In genomic region chr6:46010270-46010669, GRCh38 we compare ENCODE assay signal across 24 cellular contexts. TPM values are rescaled to one million over a fixed set of nuclear protein-coding genes. Genes with fewer than 3 reads are reported as not detected.
DNase-seq lines count a peak whose midpoint lies in the region; ATAC-seq lines count a peak whose summit lies in the region.
"Had no signal": no experiment of that assay in that cellular context is flagged by ENCODE, and none has a peak within 500 bp of the region (broad histone marks: within the 10 kb centered on the region; RNA-seq: fewer than 3 reads in every experiment).

No MANE protein-coding gene starts in this region.

- H3K9ac ChIP-seq in mucosa of rectum (ENCODE audit: low read depth in 1 of 2, low read length in 2 of 2), result no peak overlapping the region
- no peak overlapping the region for H3K9ac ChIP-seq in trophoblast cell (ENCODE audit: low read length)

- DNase-seq in T-helper 1 cell (no peak), right cardiac atrium (no peak), cardiac septum (ENCODE audit: low spot score) (no peak), trophoblast cell (no peak), anterior cingulate cortex (lab: John Stamatoyannopoulos, UW) (no peak)
- DNase-seq: activated T-cell treated with anti-CD3 and anti-CD28 coated beads, Interleukin-2, amount 50 U/mL, for 1 hour; DMS153; HCEC 1CT; Kasumi-1; kidney glomerular epithelial cell; NCI-H187; NCI-H2171 treated with DMSO at 0.1 percent for 48 hours; NCI-H526; occipital lobe; stimulated activated naive B cell treated with anti-CD40 and anti-IgM and Interleukin-4, amounts not matched to agents 10 μg/mL and 1 μg/mL and 100 μg/mL, for 72 hours; WERI-Rb-1 had no signal

- H3K27ac ChIP-seq in right cardiac atrium (ENCODE audit: low read length) (peak overlapping the region; percentile 95), mucosa of rectum (ENCODE audit: low read depth in 2 of 2, low read length in 2 of 2) (peak overlapping the region; percentile 77 to 90), trophoblast cell (ENCODE audit: low read depth, low read length) (no peak overlapping the region)
- H3K27ac ChIP-seq: 22Rv1, cardiac muscle cell, SJSA1, WERI-Rb-1 had no signal

- peaks cover 8% of the 10 kb centered on the region for H3K4me1 ChIP-seq in right cardiac atrium (ENCODE audit: control insufficient read depth, insufficient read depth, low read length)
- peaks cover 22 to 30% of the 10 kb centered on the region in 2 donors for H3K4me1 ChIP-seq in mucosa of rectum (ENCODE audit: control insufficient read depth in 2 of 2, insufficient read depth in 2 of 2, low read length in 2 of 2)
- H3K4me1 ChIP-seq in trophoblast cell (ENCODE audit: control insufficient read depth in 1 of 2, insufficient read depth in 2 of 2, low read length in 2 of 2), result peaks cover 20 to 23% of the 10 kb centered on the region in 2 experiments

- no peak overlapping the region for H4K12ac ChIP-seq in trophoblast cell (ENCODE audit: low read depth, low read length)

- H2AFZ ChIP-seq in trophoblast cell (ENCODE audit: insufficient read depth, low read length, poor library complexity), result no peak overlapping the region

- intact Hi-C loops in right cardiac atrium (cut with DNase I) (loop anchor here in 2 of 4 donors (5.0 to 10.0 kb wide), 2 partner anchors 55 to 78 kb away; no protein-coding TSS in a partner anchor), cardiac septum (cut with DNase I) (loop anchor here (5.0 kb wide), 2 partner anchors 38 to 78 kb away; no protein-coding TSS in a partner anchor)

- peaks cover 18% of the 10 kb centered on the region for H3K27me3 Mint-ChIP-seq in T-helper 1 cell treated with Interleukin-12 subunit alpha and Interleukin-12 subunit beta and Interleukin-4 antibody, amounts not matched to agents 30 μg/mL and 1 μg/mL, for 36 hours (ENCODE audit: low read depth)

- peaks cover 3% of the 10 kb centered on the region for H3K36me3 Mint-ChIP-seq in T-helper 1 cell treated with Interleukin-12 subunit alpha and Interleukin-12 subunit beta and Interleukin-4 antibody, amounts not matched to agents 30 μg/mL and 1 μg/mL, for 36 hours (ENCODE audit: low read depth)
- H3K36me3 Mint-ChIP-seq: stimulated activated naive B cell treated with anti-CD40 and anti-IgM and Interleukin-4, amounts not matched to agents 10 μg/mL and 1 μg/mL and 100 μg/mL, for 72 hours had no signal

- H3K9me3 Mint-ChIP-seq in T-helper 1 cell treated with Interleukin-12 subunit alpha and Interleukin-12 subunit beta and Interleukin-4 antibody, amounts not matched to agents 30 μg/mL and 1 μg/mL, for 36 hours, result no peaks in the 10 kb centered on the region

- H3K23ac ChIP-seq in trophoblast cell (ENCODE audit: low read length), result no peak overlapping the region

- H3K27me3 ChIP-seq in right cardiac atrium (ENCODE audit: control insufficient read depth, insufficient read depth) (no peaks in the 10 kb centered on the region), mucosa of rectum (ENCODE audit: control insufficient read depth in 2 of 2, insufficient read depth in 2 of 2, low read length in 2 of 2) (peaks cover 0 to 2% of the 10 kb centered on the region in 2 donors), trophoblast cell (ENCODE audit: insufficient read depth, low read length) (no peaks in the 10 kb centered on the region)

- no peak overlapping the region for H2BK12ac ChIP-seq in trophoblast cell (ENCODE audit: low read length)

- no peak overlapping the region for H3K4me2 ChIP-seq in trophoblast cell (ENCODE audit: low read length)
- H3K4me2 ChIP-seq: smooth muscle cell had no signal

- H3K79me2 ChIP-seq in trophoblast cell (ENCODE audit: control insufficient read depth, insufficient read depth, low read length, poor library complexity), result no peaks in the 10 kb centered on the region

- no peak overlapping the region for H3K14ac ChIP-seq in trophoblast cell (ENCODE audit: low read length)

- no peaks in the 10 kb centered on the region for H3K36me3 ChIP-seq in mucosa of rectum (ENCODE audit: control insufficient read depth in 2 of 2, insufficient read depth in 2 of 2, low read length in 2 of 2)
- no peaks in the 10 kb centered on the region for H3K36me3 ChIP-seq in trophoblast cell (ENCODE audit: control insufficient read depth in 1 of 2, insufficient read depth in 2 of 2, low read length in 2 of 2)
- H3K36me3 ChIP-seq: cardiac muscle cell, SJSA1, WERI-Rb-1 had no signal

- H2AK5ac ChIP-seq in trophoblast cell (ENCODE audit: low read length), result no peak overlapping the region

- H3K27ac Mint-ChIP-seq in T-helper 1 cell treated with Interleukin-12 subunit alpha and Interleukin-12 subunit beta and Interleukin-4 antibody, amounts not matched to agents 30 μg/mL and 1 μg/mL, for 36 hours, result peak overlapping the region; percentile 3
- H3K27ac Mint-ChIP-seq: stimulated activated naive B cell treated with anti-CD40 and anti-IgM and Interleukin-4, amounts not matched to agents 10 μg/mL and 1 μg/mL and 100 μg/mL, for 72 hours had no signal

- H3K4me3 ChIP-seq in right cardiac atrium (ENCODE audit: low read length), result no peak overlapping the region
- H3K4me3 ChIP-seq in mucosa of rectum (ENCODE audit: low read length in 2 of 2), result peak overlapping the region in 1 of 2 donors; percentile 28
- H3K4me3 ChIP-seq in trophoblast cell (ENCODE audit: low read depth, low read length), result no peak overlapping the region
- H3K4me3 ChIP-seq: cardiac muscle cell, SJSA1, smooth muscle cell had no signal

- H3K4ac ChIP-seq in trophoblast cell (ENCODE audit: low read depth, low read length), result no peak overlapping the region

- ATAC-seq in right cardiac atrium, result no peak
- ATAC-seq in HG02973 (IDR thresholded peaks at IDR 0.05; ENCODE audit: unreplicated experiment), result no peak

- no peak overlapping the region for H2BK120ac ChIP-seq in trophoblast cell (ENCODE audit: insufficient read depth, low read length, poor library complexity)

- no peak overlapping the region for H3K18ac ChIP-seq in trophoblast cell (ENCODE audit: low read length)

- H3K4me3 Mint-ChIP-seq in T-helper 1 cell treated with Interleukin-12 subunit alpha and Interleukin-12 subunit beta and Interleukin-4 antibody, amounts not matched to agents 30 μg/mL and 1 μg/mL, for 36 hours, result no peak overlapping the region
- H3K4me3 Mint-ChIP-seq: stimulated activated naive B cell treated with anti-CD40 and anti-IgM and Interleukin-4, amounts not matched to agents 10 μg/mL and 1 μg/mL and 100 μg/mL, for 72 hours had no signal

- no peak overlapping the region for H4K8ac ChIP-seq in trophoblast cell (ENCODE audit: low read depth, low read length)

- H3K4me1 Mint-ChIP-seq in T-helper 1 cell treated with Interleukin-12 subunit alpha and Interleukin-12 subunit beta and Interleukin-4 antibody, amounts not matched to agents 30 μg/mL and 1 μg/mL, for 36 hours (ENCODE audit: low read depth), result peaks cover 56% of the 10 kb centered on the region

- no peak overlapping the region for H4K91ac ChIP-seq in trophoblast cell (ENCODE audit: low read depth, low read length)

- peaks cover 1% of the 10 kb centered on the region for H3K79me1 ChIP-seq in trophoblast cell (ENCODE audit: low read length)

- no peak overlapping the region for H2BK5ac ChIP-seq in trophoblast cell (ENCODE audit: low read depth, low read length, poor library complexity)

- WGBS in right cardiac atrium, result 82% methylated on average over 3 of the region's 3 CpGs
- WGBS in trophoblast cell (ENCODE audit: extremely low coverage, insufficient coverage, insufficient read length), result no CpG with 5 or more reads among the region's 3 CpGs

- no peaks in the 10 kb centered on the region for H3K9me3 ChIP-seq in right cardiac atrium (ENCODE audit: control insufficient read depth, low read length)
- H3K9me3 ChIP-seq in mucosa of rectum (ENCODE audit: control insufficient read depth in 2 of 2, low read length in 2 of 2), result no peaks in the 10 kb centered on the region
- H3K9me3 ChIP-seq in trophoblast cell (ENCODE audit: insufficient read depth, low read depth, low read length), result no peaks in the 10 kb centered on the region
- H3K9me3 ChIP-seq: SJSA1 had no signal

RNA-seq across cellular contexts. Expression of gene CLIC5, which starts 5.4 kb away (rescaled TPM):
- total RNA-seq in right cardiac atrium (100 to 1,000 TPM; 115 to 150 (median 124) TPM), cardiac septum (376 TPM)
- polyA plus RNA-seq in right cardiac atrium, result 60.5 TPM
- polyA plus RNA-seq in trophoblast cell (2013), result 4.7 and 5.5 TPM in 2 replicates
- total RNA-seq: G401 had no signal
